Comparison of ENCODE assay signal across 1 cellular context in genomic region chr2:72894466-72894865, GRCh38.
TF ChIP-seq lines count a peak whose summit lies in the region.

No MANE protein-coding gene starts in this region.

TF ChIP-seq in IMR-90, 13 proteins besides CTCF, POLR2A, EP300 and RAD21 (continued from another document):
- no peak for TF ChIP-seq ELK1 (IDR thresholded peaks at IDR 0.05; ENCODE audit: borderline replicate concordance, low read depth, low read length)
- no peak for TF ChIP-seq NFE2L2 (IDR thresholded peaks at IDR 0.05; ENCODE audit: low read depth, low read length)
- no peak for TF ChIP-seq SMC3 (IDR thresholded peaks at IDR 0.05; ENCODE audit: low read depth, low read length)
- no peak for TF ChIP-seq MXI1 (IDR thresholded peaks at IDR 0.05; ENCODE audit: borderline replicate concordance, low read depth, low read length)
- TF ChIP-seq, protein P1, sequence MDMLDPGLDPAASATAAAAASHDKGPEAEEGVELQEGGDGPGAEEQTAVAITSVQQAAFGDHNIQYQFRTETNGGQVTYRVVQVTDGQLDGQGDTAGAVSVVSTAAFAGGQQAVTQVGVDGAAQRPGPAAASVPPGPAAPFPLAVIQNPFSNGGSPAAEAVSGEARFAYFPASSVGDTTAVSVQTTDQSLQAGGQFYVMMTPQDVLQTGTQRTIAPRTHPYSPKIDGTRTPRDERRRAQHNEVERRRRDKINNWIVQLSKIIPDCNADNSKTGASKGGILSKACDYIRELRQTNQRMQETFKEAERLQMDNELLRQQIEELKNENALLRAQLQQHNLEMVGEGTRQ (IDR thresholded peaks at IDR 0.05; ENCODE audit: low read depth, low read length), result no peak
- TF ChIP-seq RFX5 (IDR thresholded peaks at IDR 0.05; ENCODE audit: low read depth, low read length), result no peak
